ENCODE assay signal across 14 cellular contexts in the genomic region with DNA sequence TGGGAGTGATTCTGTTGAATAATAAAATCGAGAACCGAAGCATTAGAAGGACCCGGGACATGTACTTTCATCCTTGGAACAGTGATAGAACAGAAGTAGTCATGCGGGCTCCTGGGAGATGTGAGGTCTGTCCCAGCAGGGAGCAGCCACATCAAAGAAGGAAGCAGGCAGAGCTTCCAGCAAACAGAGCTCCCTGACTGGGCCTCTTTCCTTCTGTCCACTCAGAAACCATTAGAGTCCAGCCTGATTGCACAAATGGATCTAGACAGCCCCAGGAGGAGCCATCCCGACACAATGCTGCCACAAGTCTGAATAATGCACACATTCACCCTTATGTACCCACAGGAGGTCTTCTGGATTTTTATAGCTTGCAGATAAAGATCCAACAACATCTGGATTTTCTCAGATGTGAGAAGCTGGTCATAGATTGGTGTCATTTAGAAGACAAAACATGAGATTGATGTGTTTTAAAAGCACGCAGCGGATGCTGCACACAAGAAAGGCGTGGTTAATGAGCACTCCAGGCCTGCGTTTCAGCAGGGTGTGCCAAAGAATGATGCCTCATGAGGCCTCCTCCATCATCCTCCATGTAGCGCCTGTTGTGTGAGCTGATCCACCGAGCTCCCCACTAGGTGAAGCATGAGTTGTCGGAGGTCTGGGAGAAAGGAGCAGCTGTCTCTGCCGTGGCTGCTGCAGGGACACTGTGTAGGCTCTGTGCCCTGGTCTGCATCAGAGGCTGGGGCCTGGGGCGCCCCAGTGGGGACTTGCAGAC.
DNase-seq lines count a peak whose midpoint lies in the region; ATAC-seq and TF ChIP-seq lines count a peak whose summit lies in the region.
"Had no signal": no experiment of that assay in that cellular context is flagged by ENCODE, and none has a peak within 500 bp of the region (broad histone marks: within the 10 kb centered on the region; RNA-seq: fewer than 3 reads in every experiment).

No MANE protein-coding gene starts in this region.

- H3K9ac ChIP-seq in neural cell (ENCODE audit: low read length): no peak overlapping the region

- TF ChIP-seq CTCF in esophagus muscularis mucosa (IDR thresholded peaks at IDR 0.05) (no peak), neural cell (IDR thresholded peaks at IDR 0.05; ENCODE audit: poor library complexity, severe bottlenecking) (no peak), prostate gland (IDR thresholded peaks at IDR 0.05) (no peak)

- no peak overlapping the region for H3K4me3 ChIP-seq in esophagus muscularis mucosa
- peak overlapping the region; percentile 26 for H3K4me3 ChIP-seq in neural cell (ENCODE audit: low read length)
- no peak overlapping the region for H3K4me3 ChIP-seq in prostate gland
- H3K4me3 ChIP-seq in HAP-1: no peak overlapping the region

- H3K4me1 Mint-ChIP-seq in activated CD8-positive, alpha-beta memory T cell treated with anti-CD3 and anti-CD28 coated beads, Interleukin-2, amount 10 ng/mL, durations not matched to agents 7 days and 5 days: no peaks in the 10 kb centered on the region
- H3K4me1 Mint-ChIP-seq: T-cell had no signal

- no peak overlapping the region for H3K4me3 Mint-ChIP-seq in activated CD8-positive, alpha-beta memory T cell treated with anti-CD3 and anti-CD28 coated beads, Interleukin-2, amount 10 ng/mL, durations not matched to agents 7 days and 5 days
- H3K4me3 Mint-ChIP-seq: activated CD8-positive, alpha-beta T cell treated with anti-CD3 and anti-CD28 coated beads, Interleukin-2, amount 10 ng/mL, durations not matched to agents 7 days and 5 days; activated naive CD8-positive, alpha-beta T cell; dendritic cell treated with granulocyte-macrophage colony-stimulating factor and Interleukin-4, amounts not matched to agents 40 ng/mL and 50 ng/mL, for 4 days; T-cell had no signal

- intact Hi-C loops in esophagus muscularis mucosa (cut with DNase I): no loop called here
- intact Hi-C loops in prostate gland (cut with DNase I): no loop called here

- CTCF ChIA-PET in activated CD8-positive, alpha-beta memory T cell treated with anti-CD3 and anti-CD28 coated beads, Interleukin-2, amount 10 ng/mL, durations not matched to agents 7 days and 5 days (lab: Charles Lee): interaction anchor here (0.5 to 1.2 kb wide), 3 partner anchors 9 to 106 kb away, joined by 3 to 5 read pairs (median 3); no protein-coding TSS in a partner anchor

- TF ChIP-seq EP300 in esophagus muscularis mucosa (IDR thresholded peaks at IDR 0.05) (no peak), neural cell (conservative IDR thresholded peaks at IDR 0.05; ENCODE audit: poor library complexity, severe bottlenecking) (no peak)

- H3K27me3 ChIP-seq in esophagus muscularis mucosa: no peaks in the 10 kb centered on the region
- H3K27me3 ChIP-seq in neural cell (ENCODE audit: insufficient read depth, low read depth, low read length): no peaks in the 10 kb centered on the region
- H3K27me3 ChIP-seq in prostate gland (replicated peaks; ENCODE audit: insufficient read depth): no peaks in the 10 kb centered on the region
- no peaks in the 10 kb centered on the region for H3K27me3 ChIP-seq in HAP-1 (ENCODE audit: low read depth)

- H3K9me3 Mint-ChIP-seq in activated CD8-positive, alpha-beta memory T cell treated with anti-CD3 and anti-CD28 coated beads, Interleukin-2, amount 10 ng/mL, durations not matched to agents 7 days and 5 days (ENCODE audit: low read depth): peaks cover 6% of the 10 kb centered on the region

- H3F3A ChIP-seq in neural cell (ENCODE audit: insufficient read depth, low read length, poor library complexity, severe bottlenecking): no peaks in the 10 kb centered on the region

- TF ChIP-seq RAD21 in neural cell (conservative IDR thresholded peaks at IDR 0.05): no peak

- H3K4me1 ChIP-seq in esophagus muscularis mucosa (peaks cover 3 to 50% (median 37%) of the 10 kb centered on the region in 4 donors), prostate gland (replicated peaks) (no peaks in the 10 kb centered on the region), HAP-1 (peaks cover 7% of the 10 kb centered on the region; the same call in 1 of the 2 replicates)

- H4K20me1 ChIP-seq in neural cell (ENCODE audit: insufficient read depth): no peaks in the 10 kb centered on the region

- H3K36me3 Mint-ChIP-seq in activated CD8-positive, alpha-beta memory T cell treated with anti-CD3 and anti-CD28 coated beads, Interleukin-2, amount 10 ng/mL, durations not matched to agents 7 days and 5 days: no peaks in the 10 kb centered on the region
- H3K36me3 Mint-ChIP-seq: activated naive CD8-positive, alpha-beta T cell had no signal

- H3K36me3 ChIP-seq in esophagus muscularis mucosa (no peaks in the 10 kb centered on the region), neural cell (ENCODE audit: insufficient read depth, low read length) (peaks cover 7% of the 10 kb centered on the region), prostate gland (no peaks in the 10 kb centered on the region), HAP-1 (replicated peaks) (no peaks in the 10 kb centered on the region)

- in situ Hi-C loops in HAP-1 (cut with MboI; ENCODE audit: low sequenced_read_pairs): no loop called here

- no peaks in the 10 kb centered on the region for H3K9me3 ChIP-seq in esophagus muscularis mucosa
- no peaks in the 10 kb centered on the region for H3K9me3 ChIP-seq in neural cell (ENCODE audit: low read length)
- no peaks in the 10 kb centered on the region for H3K9me3 ChIP-seq in prostate gland
- no peaks in the 10 kb centered on the region for H3K9me3 ChIP-seq in HAP-1

- no peaks in the 10 kb centered on the region for H3K9me2 ChIP-seq in neural cell (ENCODE audit: insufficient read depth, low read length)

- TF ChIP-seq POLR2A in esophagus muscularis mucosa (IDR thresholded peaks at IDR 0.05; ENCODE audit: low read depth) (no peak), prostate gland (IDR thresholded peaks at IDR 0.05) (no peak)

- H3K79me2 ChIP-seq in neural cell (replicated peaks; ENCODE audit: insufficient read depth, low read length): no peaks in the 10 kb centered on the region

- H2AFZ ChIP-seq in neural cell (ENCODE audit: low read depth, low read length): no peak overlapping the region

- H3K27me3 Mint-ChIP-seq in activated CD8-positive, alpha-beta memory T cell treated with anti-CD3 and anti-CD28 coated beads, Interleukin-2, amount 10 ng/mL, durations not matched to agents 7 days and 5 days: peaks cover 2% of the 10 kb centered on the region
- H3K27me3 Mint-ChIP-seq: dendritic cell treated with granulocyte-macrophage colony-stimulating factor and Interleukin-4, amounts not matched to agents 40 ng/mL and 50 ng/mL, for 4 days had no signal

- H3K27ac Mint-ChIP-seq in activated CD8-positive, alpha-beta memory T cell treated with anti-CD3 and anti-CD28 coated beads, Interleukin-2, amount 10 ng/mL, durations not matched to agents 7 days and 5 days: no peak overlapping the region
- H3K27ac Mint-ChIP-seq: activated CD8-positive, alpha-beta T cell treated with anti-CD3 and anti-CD28 coated beads, Interleukin-2, amount 10 ng/mL, durations not matched to agents 7 days and 5 days; activated naive CD8-positive, alpha-beta T cell; dendritic cell treated with granulocyte-macrophage colony-stimulating factor and Interleukin-4, amounts not matched to agents 40 ng/mL and 50 ng/mL, for 4 days; T-cell had no signal

- 65% methylated on average over 14 of the region's 14 CpGs for WGBS in esophagus muscularis mucosa
- 75% methylated on average over 14 of the region's 14 CpGs for WGBS in prostate gland

- H3K27ac ChIP-seq in esophagus muscularis mucosa (replicated peaks in 1 of 4) (peak overlapping the region; percentile 40 to 64 (median 57)), neural cell (ENCODE audit: low read length) (no peak overlapping the region), prostate gland (no peak overlapping the region)

- no peak for ATAC-seq in activated CD8-positive, alpha-beta memory T cell treated with anti-CD3 and anti-CD28 coated beads, Interleukin-2, amount 10 ng/mL, durations not matched to agents 7 days and 5 days
- ATAC-seq: activated CD8-positive, alpha-beta T cell treated with anti-CD3 and anti-CD28 coated beads, Interleukin-2, amount 10 ng/mL, durations not matched to agents 7 days and 5 days; T-cell had no signal

- peak; percentile 79 for DNase-seq in AG20443 (ENCODE audit: low spot score)
- peak; percentile 72 for DNase-seq in NCI-H2227 treated with DMSO at 0.1 percent for 48 hours (lab: John Stamatoyannopoulos, UW)
- DNase-seq in esophagus muscularis mucosa (ENCODE audit: extremely low spot score): no peak
- DNase-seq in activated CD8-positive, alpha-beta memory T cell treated with anti-CD3 and anti-CD28 coated beads, Interleukin-2, amount 10 ng/mL, durations not matched to agents 7 days and 5 days: no peak
- no peak for DNase-seq in prostate gland (ENCODE audit: low spot score)
- no peak for DNase-seq in HAP-1 (ENCODE audit: low spot score in 2 of 2)
- DNase-seq in AG08396 (ENCODE audit: low spot score): no peak
- DNase-seq: activated CD8-positive, alpha-beta T cell treated with anti-CD3 and anti-CD28 coated beads, Interleukin-2, amount 10 ng/mL, durations not matched to agents 7 days and 5 days; NCI-H1930; stimulated activated CD4-positive, alpha-beta T cell treated with anti-CD3 and anti-CD28 coated beads, Interleukin-1b, Interleukin-23, amount 100 ng/mL, for 48 hours; T-cell had no signal

- no peak overlapping the region for H3K4me2 ChIP-seq in neural cell (ENCODE audit: low read length)

TF ChIP-seq in neural cell, 6 proteins besides CTCF, POLR2A, EP300 and RAD21 (continues in another document):
- TF ChIP-seq EZH2 (IDR thresholded peaks at IDR 0.05; ENCODE audit: borderline replicate concordance, insufficient read depth, low read length, poor library complexity, severe bottlenecking) (no peak), MXI1 (conservative IDR thresholded peaks at IDR 0.05; ENCODE audit: poor library complexity, severe bottlenecking) (no peak), SMC3 (conservative IDR thresholded peaks at IDR 0.05; ENCODE audit: poor library complexity) (no peak)

Comparison
In these comparisons a context has a peak if more than half of its experiments do, and no peak if none do; other contexts are left out.
1. DNase-seq: peak in AG20443 (single experiment) and NCI-H2227 treated with DMSO at 0.1 percent for 48 hours (single experiment); none in esophagus muscularis mucosa (single experiment), activated CD8-positive, alpha-beta memory T cell treated with anti-CD3 and anti-CD28 coated beads, Interleukin-2, amount 10 ng/mL, durations not matched to agents 7 days and 5 days (single experiment), prostate gland (single experiment), HAP-1 (0 of 2) and AG08396 (single experiment).
2. H3K27ac ChIP-seq: peak in esophagus muscularis mucosa (4 of 4); none in neural cell (single experiment) and prostate gland (0 of 2).